In the genomic region with DNA sequence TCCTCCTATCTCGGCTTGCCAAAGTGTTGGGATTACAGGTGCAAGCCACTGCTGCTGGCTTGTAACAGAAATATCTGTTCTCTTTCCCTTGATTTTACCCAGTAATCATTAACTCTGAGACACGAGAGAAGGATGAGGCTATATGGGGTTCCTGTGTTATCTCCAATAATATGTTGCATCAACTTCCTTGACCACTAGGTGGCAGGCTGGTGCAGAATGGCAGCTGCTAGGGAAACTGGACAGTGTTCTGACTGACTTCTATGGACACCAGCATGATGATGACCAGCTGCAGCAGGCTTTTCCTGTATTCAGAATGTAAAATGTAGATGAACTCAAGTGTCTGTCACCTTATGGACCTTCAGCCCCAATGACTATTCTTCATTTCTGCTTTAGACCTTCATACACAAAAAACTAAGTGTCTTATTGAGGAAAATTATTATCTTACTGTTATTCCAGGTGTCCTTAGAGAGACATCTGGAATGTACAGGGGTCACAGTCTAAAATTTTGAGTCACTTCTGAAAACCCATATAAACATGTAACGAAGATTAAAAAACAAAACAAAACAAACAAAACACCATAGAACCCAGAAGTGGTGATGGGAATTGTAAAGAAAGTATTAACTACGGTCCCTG, we compare ENCODE assay signal across 8 cellular contexts. TPM values are rescaled to one million over a fixed set of nuclear protein-coding genes. Genes with fewer than 3 reads are reported as not detected.
DNase-seq lines count a peak whose midpoint lies in the region; ATAC-seq lines count a peak whose summit lies in the region.

No MANE protein-coding gene starts in this region.

- H3K27ac ChIP-seq in SJCRH30: no peak overlapping the region

- peak; percentile 95 for ATAC-seq in GM21528 (IDR thresholded peaks at IDR 0.05; ENCODE audit: low FRiP score, unreplicated experiment)

- H3K27me3 ChIP-seq in SJCRH30: no peaks in the 10 kb centered on the region

- H3K36me3 ChIP-seq in SJCRH30: no peaks in the 10 kb centered on the region

- H3K4me1 ChIP-seq in SJCRH30: no peaks in the 10 kb centered on the region; the same call in 1 of the 2 replicates

- DNase-seq in ELR (ENCODE audit: low read depth) (peak; percentile 81), HuH-7 (ENCODE audit: low spot score) (peak; percentile 63), SJCRH30 (peak; percentile 65 to 90), globus pallidus (ENCODE audit: low spot score) (peak; percentile 72), pons (ENCODE audit: low spot score) (peak; percentile 87), cortex of kidney (lab: John Stamatoyannopoulos, UW) (no peak)
- DNase-seq in activated effector memory CD4-positive, alpha-beta T cell treated with anti-CD3 and anti-CD28 coated beads, Interleukin-2, amount 50 U/mL, for 16 hours: peak; percentile 85

- no peaks in the 10 kb centered on the region for H3K9me3 ChIP-seq in SJCRH30 (replicated peaks)

- H3K4me3 ChIP-seq in SJCRH30: no peak overlapping the region

RNA-seq across cellular contexts. Expression of gene CD109, which starts 20.4 kb away (rescaled TPM):
- total RNA-seq in SJCRH30 (2014; rRNA removed; shearing (Covaris generic)): 4.7 and 4.9 TPM in 2 replicates

RNA-seq across cellular contexts. Expression of gene SLC17A5, which starts 21.8 kb away (rescaled TPM):
- total RNA-seq in SJCRH30 (2014; rRNA removed; shearing (Covaris generic)): 3.4 and 4.1 TPM in 2 replicates
